20 cellular contexts compared by ENCODE assay signal in the genomic region with DNA sequence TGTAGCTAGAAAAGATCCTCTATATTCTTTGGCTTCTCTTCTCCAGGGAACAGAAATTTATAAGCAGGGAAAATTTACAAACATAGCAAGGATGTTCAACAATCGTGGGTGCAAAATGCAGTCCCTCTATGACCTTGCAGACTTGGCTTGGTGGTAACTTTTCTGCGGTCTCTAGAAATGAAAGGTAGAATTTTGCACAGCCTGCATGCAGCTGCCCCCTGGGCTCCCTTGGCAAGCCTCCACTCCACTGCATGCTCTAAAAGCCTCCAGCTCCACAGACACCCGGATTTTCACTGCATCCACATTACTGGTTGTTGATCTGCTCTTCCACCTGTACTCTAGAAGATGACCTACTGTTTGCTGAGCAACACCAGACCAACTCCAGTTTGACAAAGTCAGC.
"Had no signal": no experiment of that assay in that cellular context is flagged by ENCODE, and none has a peak within 500 bp of the region (broad histone marks: within the 10 kb centered on the region; RNA-seq: fewer than 3 reads in every experiment).

No MANE protein-coding gene starts in this region.

- H3K27me3 ChIP-seq: MG63 had no signal

- H3K36me3 ChIP-seq: MG63 had no signal

- DNase-seq: Karpas-422; KBM-7; MG63; NCI-H1092; NCI-H1105 treated with DMSO at 0.1 percent for 48 hours; NCI-H1417 treated with DMSO at 0.1 percent for 48 hours; NCI-H146; NCI-H1694 treated with DMSO at 0.1 percent for 48 hours; NCI-H1930; NCI-H2081; NCI-H2107; NCI-H2227 treated with DMSO at 0.1 percent for 48 hours; NCI-H510A; NCI-H524 treated with DMSO at 0.1 percent for 48 hours; NCI-H69; NCI-H774; NK-92 treated with Interleukin-12 subunit alpha and Interleukin-12 subunit beta, amount 100 ng/mL, for 24 hours; Right ventricle myocardium superior; RPMI8226; SK-N-SH had no signal

- H3K4me3 ChIP-seq: MG63 had no signal

- H3K9ac ChIP-seq: SK-N-SH had no signal

- H3K4me2 ChIP-seq: SK-N-SH had no signal

- H3K9me3 ChIP-seq: MG63, SK-N-SH had no signal
